Comparison of ENCODE assay signal across 21 cellular contexts in genomic region chr1:234660536-234661133, GRCh38. TPM values are rescaled to one million over a fixed set of nuclear protein-coding genes. Genes with fewer than 3 reads are reported as not detected.
A peak's percentile ranks its signal among the peaks of the same experiment; 100 is the strongest.
DNase-seq lines count a peak whose midpoint lies in the region; ATAC-seq and TF ChIP-seq lines count a peak whose summit lies in the region.
"Had no signal": no experiment of that assay in that cellular context is flagged by ENCODE, and none has a peak within 500 bp of the region (broad histone marks: within the 10 kb centered on the region; RNA-seq: fewer than 3 reads in every experiment).

No MANE protein-coding gene starts in this region.

- H3K4me3 ChIP-seq in GM23338 = no peak overlapping the region
- H3K4me3 ChIP-seq in skin epidermis = no peak overlapping the region
- H3K4me3 ChIP-seq: Peyer's patch had no signal

- H3K4me1 Mint-ChIP-seq in GM23338 = peaks cover 22% of the 10 kb centered on the region
- H3K4me1 Mint-ChIP-seq in central memory CD8-positive, alpha-beta T cell = peaks cover 5% of the 10 kb centered on the region

- no peaks in the 10 kb centered on the region for H4K20me1 ChIP-seq in GM23338 (replicated peaks; ENCODE audit: insufficient read depth)

- H3K4me3 Mint-ChIP-seq in GM23338 = no peak overlapping the region
- no peak overlapping the region for H3K4me3 Mint-ChIP-seq in central memory CD8-positive, alpha-beta T cell
- H3K4me3 Mint-ChIP-seq: H9 had no signal

- peaks cover 24% of the 10 kb centered on the region for H3K4me1 ChIP-seq in GM23338 (ENCODE audit: insufficient read depth)
- peaks cover 33% of the 10 kb centered on the region for H3K4me1 ChIP-seq in foreskin keratinocyte

- ATAC-seq in GM23338 (no peak), foreskin keratinocyte (no peak)
- no peak for ATAC-seq in central memory CD8-positive, alpha-beta T cell (replicated peaks; ENCODE audit: extremely low read depth, poor library complexity, severe bottlenecking)
- ATAC-seq: HepG2 had no signal

- H3K36me3 Mint-ChIP-seq in GM23338 (ENCODE audit: low read depth) = no peaks in the 10 kb centered on the region
- no peaks in the 10 kb centered on the region for H3K36me3 Mint-ChIP-seq in central memory CD8-positive, alpha-beta T cell (ENCODE audit: insufficient read depth)

- no peak for DNase-seq in GM23338 (ENCODE audit: low spot score)
- no peak for DNase-seq in central memory CD8-positive, alpha-beta T cell (ENCODE audit: low spot score in 2 of 2)
- no peak for DNase-seq in foreskin keratinocyte
- DNase-seq in T1000 (lab: John Stamatoyannopoulos, UW) = no peak
- DNase-seq in cerebellum (ENCODE audit: low spot score) = no peak
- DNase-seq in DMS79 treated with DMSO at 0.1 percent for 48 hours (lab: John Stamatoyannopoulos, UW) = no peak
- DNase-seq: BE2C, DMS79, H9, HFFc6, KG1, NCI-H1105, NCI-H146, NCI-H2029, NCI-H2227 treated with DMSO at 0.1 percent for 48 hours, NCI-H510A, NCI-H748 treated with DMSO at 0.1 percent for 48 hours, Peyer's patch had no signal

- no peaks in the 10 kb centered on the region for H3K79me2 ChIP-seq in GM23338 (replicated peaks; ENCODE audit: insufficient read depth)

- no peak for TF ChIP-seq CTCF in GM23338 (conservative IDR thresholded peaks at IDR 0.05; ENCODE audit: low read depth in 2 of 2)
- no peak for TF ChIP-seq CTCF in foreskin keratinocyte (conservative IDR thresholded peaks at IDR 0.05)

- 0 out of 2 replicates have a peak, but pooled peaks cover 3% of the 10 kb centered on the region for H3F3A ChIP-seq in GM23338 (replicated peaks; ENCODE audit: low read depth)

- no peak overlapping the region for H3K27ac Mint-ChIP-seq in GM23338
- peak overlapping the region; percentile 47 for H3K27ac Mint-ChIP-seq in central memory CD8-positive, alpha-beta T cell (ENCODE audit: low read depth)
- H3K27ac Mint-ChIP-seq: H9 had no signal

- H3K27me3 ChIP-seq in GM23338 (ENCODE audit: insufficient read depth) (no peaks in the 10 kb centered on the region), foreskin keratinocyte (no peaks in the 10 kb centered on the region)
- H3K27me3 ChIP-seq: BE2C, Peyer's patch had no signal

- 0 out of 2 replicates have a peak overlapping the region, but pooled peaks have one; percentile 52 for H2AFZ ChIP-seq in GM23338

- no peak overlapping the region for H3K4me2 ChIP-seq in GM23338

- H3K9me2 ChIP-seq in GM23338 (ENCODE audit: insufficient read depth) = peaks cover 7% of the 10 kb centered on the region; the same call in 1 of the 2 replicates

- peaks cover 4% of the 10 kb centered on the region for H3K27me3 Mint-ChIP-seq in GM23338 (ENCODE audit: insufficient read depth, low read depth, poor library complexity)
- no peaks in the 10 kb centered on the region for H3K27me3 Mint-ChIP-seq in central memory CD8-positive, alpha-beta T cell

- H3K9me3 Mint-ChIP-seq in GM23338 = no peaks in the 10 kb centered on the region
- no peaks in the 10 kb centered on the region for H3K9me3 Mint-ChIP-seq in central memory CD8-positive, alpha-beta T cell
- H3K9me3 Mint-ChIP-seq: H9, HFFc6 had no signal

- H3K27ac ChIP-seq in GM23338 (ENCODE audit: low read depth) (no peak overlapping the region), foreskin keratinocyte (peak overlapping the region; percentile 85), skin epidermis (peak overlapping the region in 19 of 21 experiments; percentile 24 to 91 (median 64))
- H3K27ac ChIP-seq: HL-60, Peyer's patch had no signal

- H3K36me3 ChIP-seq in GM23338 (ENCODE audit: insufficient read depth) = no peaks in the 10 kb centered on the region
- H3K36me3 ChIP-seq: BE2C, Peyer's patch had no signal

TF ChIP-seq in GM23338, 12 proteins besides CTCF, POLR2A, EP300 and RAD21:
- TF ChIP-seq CREB1 (CRISPR knock-in tag; IDR thresholded peaks at IDR 0.05; ENCODE audit: low read depth) (no peak), ZNF331 (CRISPR knock-in tag; IDR thresholded peaks at IDR 0.05; ENCODE audit: low read depth) (no peak), STAT1 (IDR thresholded peaks at IDR 0.05; ENCODE audit: unreplicated experiment) (no peak)
TF ChIP-seq in GM23338: peak in this region for 0.

RNA-seq across cellular contexts. Expression of gene IRF2BP2, which starts 50.7 kb away (rescaled TPM):
- total RNA-seq in GM23338 (2014; rRNA removed; shearing (Covaris generic)) = 62.4 and 62.9 TPM in 2 replicates
- 19.4 and 21.5 TPM in 2 replicates for polyA plus RNA-seq in GM23338 (2016; fragmentation: Nextera tagmentation; extraction: Ambion mirVana)
- 103 and 108 TPM in 2 replicates for total RNA-seq in foreskin keratinocyte
- polyA plus RNA-seq in foreskin keratinocyte = 42.9 and 52.8 TPM in 2 replicates
- total RNA-seq in cerebellum = 96.2 TPM
